27 cellular contexts compared by ENCODE assay signal in genomic region chr16:86595983-86596605, GRCh38. TPM values are rescaled to one million over a fixed set of nuclear protein-coding genes. Genes with fewer than 3 reads are reported as not detected.
"Had no signal": no experiment of that assay in that cellular context is flagged by ENCODE, and none has a peak within 500 bp of the region (broad histone marks: within the 10 kb centered on the region; RNA-seq: fewer than 3 reads in every experiment).

No MANE protein-coding gene starts in this region.

- DNase-seq: activated B cell treated with CpG ODN at 0.5 μM for 24 hours; activated CD4-positive, alpha-beta T cell treated with anti-CD3 and anti-CD28 coated beads for 36 hours; activated CD4-positive, alpha-beta T cell treated with anti-CD3 and anti-CD28 coated beads, Interleukin-2, amount 50 U/mL, for 4 hours; activated CD8-positive, alpha-beta memory T cell treated with anti-CD3 and anti-CD28 coated beads for 24 hours; activated CD8-positive, alpha-beta memory T cell treated with anti-CD3 and anti-CD28 coated beads, Interleukin-2, amount 50 U/mL, for 4 hours; activated naive CD4-positive, alpha-beta T cell; activated T-cell treated with anti-CD3 and anti-CD28 coated beads, Interleukin-2, amount 50 U/mL, for 24 hours; central memory CD4-positive, alpha-beta T cell; dorsolateral prefrontal cortex; effector memory CD8-positive, alpha-beta T cell; esophagus squamous epithelium; heart right ventricle; islet precursor cell; left colon; pancreas; psoas muscle; stimulated activated CD4-positive, alpha-beta T cell treated with anti-CD3 and anti-CD28 coated beads, Interleukin-2, amount 100 ng/mL, for 24 hours; stimulated activated naive CD8-positive, alpha-beta T cell treated with anti-CD3 and anti-CD28 coated beads, Interleukin-15, amount 100 ng/mL, for 72 hours; T1000; transverse colon; uterus had no signal

- H3K9me3 Mint-ChIP-seq: activated B cell treated with CpG ODN at 0.5 μM for 24 hours; activated T-cell treated with anti-CD3 and anti-CD28 coated beads, Interleukin-2, amount 50 U/mL, for 24 hours; activated T-helper 2 cell treated with anti-CD3 and anti-CD28 coated beads, Interferon-gamma antibody, Interleukin-2, Interleukin-4, amounts not matched to agents 10 μg/mL and 5 μg/mL and 100 μg/mL, durations not matched to agents 14 hours and 24 hours and 36 hours; effector memory CD8-positive, alpha-beta T cell; natural killer cell treated with Interleukin-12 subunit alpha and Interleukin-12 subunit beta and Interleukin-15 and Interleukin-18, amount 100 ng/mL, for 72 hours; stimulated activated effector memory CD8-positive, alpha-beta T cell treated with anti-CD3 and anti-CD28 coated beads, Interleukin-12 subunit alpha, Interleukin-12 subunit beta, amount 100 ng/mL, for 72 hours; stimulated activated naive CD8-positive, alpha-beta T cell treated with anti-CD3 and anti-CD28 coated beads, Interleukin-15, amount 100 ng/mL, for 72 hours; T-helper 1 cell treated with Interleukin-12 subunit alpha and Interleukin-12 subunit beta and Interleukin-4 antibody, amounts not matched to agents 30 μg/mL and 1 μg/mL, for 36 hours had no signal

- H3K4me3 Mint-ChIP-seq: activated B cell treated with CpG ODN at 0.5 μM for 24 hours; activated CD4-positive, alpha-beta T cell treated with anti-CD3 and anti-CD28 coated beads for 36 hours; activated T-cell treated with anti-CD3 and anti-CD28 coated beads, Interleukin-2, amount 50 U/mL, for 24 hours; effector memory CD8-positive, alpha-beta T cell; memory B cell; natural killer cell treated with Interleukin-12 subunit alpha and Interleukin-12 subunit beta and Interleukin-15 and Interleukin-18, amount 100 ng/mL, for 72 hours; stimulated activated effector memory CD8-positive, alpha-beta T cell treated with anti-CD3 and anti-CD28 coated beads, Interleukin-12 subunit alpha, Interleukin-12 subunit beta, amount 100 ng/mL, for 72 hours; stimulated activated naive CD8-positive, alpha-beta T cell treated with anti-CD3 and anti-CD28 coated beads, Interleukin-15, amount 100 ng/mL, for 72 hours; T-helper 1 cell treated with Interleukin-12 subunit alpha and Interleukin-12 subunit beta and Interleukin-4 antibody, amounts not matched to agents 30 μg/mL and 1 μg/mL, for 36 hours had no signal

- H3K4me3 ChIP-seq: dorsolateral prefrontal cortex, esophagus squamous epithelium, heart right ventricle, pancreas, psoas muscle, right atrium auricular region, transverse colon, uterus had no signal

- H3K36me3 Mint-ChIP-seq: memory B cell; natural killer cell treated with Interleukin-12 subunit alpha and Interleukin-12 subunit beta and Interleukin-15 and Interleukin-18, amount 100 ng/mL, for 72 hours; stimulated activated effector memory CD8-positive, alpha-beta T cell treated with anti-CD3 and anti-CD28 coated beads, Interleukin-12 subunit alpha, Interleukin-12 subunit beta, amount 100 ng/mL, for 72 hours had no signal

- ATAC-seq: activated CD4-positive, alpha-beta T cell treated with anti-CD3 and anti-CD28 coated beads for 36 hours; effector memory CD8-positive, alpha-beta T cell; heart right ventricle; left colon; pancreas; psoas muscle; stimulated activated effector memory CD8-positive, alpha-beta T cell treated with anti-CD3 and anti-CD28 coated beads, Interleukin-12 subunit alpha, Interleukin-12 subunit beta, amount 100 ng/mL, for 72 hours; stimulated activated naive CD8-positive, alpha-beta T cell treated with anti-CD3 and anti-CD28 coated beads, Interleukin-15, amount 100 ng/mL, for 72 hours had no signal

- H3K27me3 ChIP-seq: right atrium auricular region had no signal

- H3K36me3 ChIP-seq: esophagus squamous epithelium, heart right ventricle, pancreas, right atrium auricular region, transverse colon, uterus had no signal

- H3K27ac ChIP-seq: dorsolateral prefrontal cortex, esophagus squamous epithelium, heart right ventricle, pancreas, psoas muscle, right atrium auricular region, transverse colon, uterus had no signal

- H3K4me1 ChIP-seq: esophagus squamous epithelium, heart right ventricle, pancreas, psoas muscle, right atrium auricular region, transverse colon, uterus had no signal

- H3K9me3 ChIP-seq: esophagus squamous epithelium, heart right ventricle, pancreas, psoas muscle, right atrium auricular region, transverse colon, uterus had no signal

- H3K4me1 Mint-ChIP-seq: activated B cell treated with CpG ODN at 0.5 μM for 24 hours; memory B cell; stimulated activated effector memory CD8-positive, alpha-beta T cell treated with anti-CD3 and anti-CD28 coated beads, Interleukin-12 subunit alpha, Interleukin-12 subunit beta, amount 100 ng/mL, for 72 hours had no signal

- H3K27ac Mint-ChIP-seq: activated B cell treated with CpG ODN at 0.5 μM for 24 hours; activated CD4-positive, alpha-beta T cell treated with anti-CD3 and anti-CD28 coated beads for 36 hours; activated T-cell treated with anti-CD3 and anti-CD28 coated beads, Interleukin-2, amount 50 U/mL, for 24 hours; activated T-helper 2 cell treated with anti-CD3 and anti-CD28 coated beads, Interferon-gamma antibody, Interleukin-2, Interleukin-4, amounts not matched to agents 10 μg/mL and 5 μg/mL and 100 μg/mL, durations not matched to agents 14 hours and 24 hours and 36 hours; effector memory CD8-positive, alpha-beta T cell; memory B cell; natural killer cell treated with Interleukin-12 subunit alpha and Interleukin-12 subunit beta and Interleukin-15 and Interleukin-18, amount 100 ng/mL, for 72 hours; stimulated activated effector memory CD8-positive, alpha-beta T cell treated with anti-CD3 and anti-CD28 coated beads, Interleukin-12 subunit alpha, Interleukin-12 subunit beta, amount 100 ng/mL, for 72 hours; stimulated activated naive CD8-positive, alpha-beta T cell treated with anti-CD3 and anti-CD28 coated beads, Interleukin-15, amount 100 ng/mL, for 72 hours; T-helper 1 cell treated with Interleukin-12 subunit alpha and Interleukin-12 subunit beta and Interleukin-4 antibody, amounts not matched to agents 30 μg/mL and 1 μg/mL, for 36 hours had no signal

RNA-seq across cellular contexts. Expression of gene FOXL1, which starts 17.7 kb away (rescaled TPM):
- total RNA-seq: activated B cell treated with CpG ODN at 0.5 μM for 24 hours; activated CD4-positive, alpha-beta T cell treated with anti-CD3 and anti-CD28 coated beads for 36 hours; natural killer cell treated with Interleukin-12 subunit alpha and Interleukin-12 subunit beta and Interleukin-15 and Interleukin-18, amount 100 ng/mL, for 72 hours had no signal

RNA-seq across cellular contexts. Expression of gene FOXC2, which starts 29.5 kb away (rescaled TPM):
- total RNA-seq: activated B cell treated with CpG ODN at 0.5 μM for 24 hours; activated CD4-positive, alpha-beta T cell treated with anti-CD3 and anti-CD28 coated beads for 36 hours; natural killer cell treated with Interleukin-12 subunit alpha and Interleukin-12 subunit beta and Interleukin-15 and Interleukin-18, amount 100 ng/mL, for 72 hours had no signal
